In the genomic region with DNA sequence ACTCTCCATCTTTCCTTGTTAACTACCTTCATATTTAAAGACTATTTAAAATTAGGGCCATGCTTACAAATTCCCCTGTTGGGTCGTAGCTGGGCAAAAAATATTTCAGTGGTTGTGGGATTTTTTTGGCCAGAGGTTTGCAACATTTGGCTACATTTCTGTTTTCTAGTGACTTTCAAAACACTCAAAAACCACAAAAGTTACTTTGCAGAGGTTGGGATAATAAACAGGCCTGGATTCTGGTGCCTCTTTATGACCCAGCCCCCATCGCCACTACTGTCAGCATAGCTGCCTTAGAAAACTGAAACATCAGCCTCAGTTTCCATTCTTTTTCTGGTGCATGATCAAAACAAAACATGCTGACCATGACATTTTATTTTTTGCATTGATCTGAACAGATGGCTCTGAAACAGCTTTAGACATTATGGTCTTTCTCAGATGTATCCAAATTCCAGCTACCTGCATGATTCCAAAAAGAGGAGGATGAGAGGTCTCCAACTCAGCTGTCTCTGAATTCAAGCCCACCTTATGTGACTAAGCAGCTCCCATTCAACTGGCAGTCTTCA, we compare ENCODE assay signal across 1 cellular context.
A peak's percentile ranks its signal among the peaks of the same experiment; 100 is the strongest.
TF ChIP-seq lines count a peak whose summit lies in the region.

No MANE protein-coding gene starts in this region.

TF ChIP-seq in HepG2, 621 proteins besides CTCF, POLR2A, EP300 and RAD21:
- TF ChIP-seq MAFF (IDR thresholded peaks at IDR 0.05; ENCODE audit: low read depth, low read length): peak; percentile 76
- no peak for TF ChIP-seq NFIC (IDR thresholded peaks at IDR 0.05; ENCODE audit: low read length)
- TF ChIP-seq ZNF605 (CRISPR knock-in tag; IDR thresholded peaks at IDR 0.05): no peak
- peak; percentile 80 to 88 for TF ChIP-seq MAFK (conservative IDR thresholded peaks at IDR 0.05 in 1 of 2, IDR thresholded peaks at IDR 0.05 in 1 of 2; ENCODE audit: low read length in 2 of 2)
- TF ChIP-seq, protein P1, sequence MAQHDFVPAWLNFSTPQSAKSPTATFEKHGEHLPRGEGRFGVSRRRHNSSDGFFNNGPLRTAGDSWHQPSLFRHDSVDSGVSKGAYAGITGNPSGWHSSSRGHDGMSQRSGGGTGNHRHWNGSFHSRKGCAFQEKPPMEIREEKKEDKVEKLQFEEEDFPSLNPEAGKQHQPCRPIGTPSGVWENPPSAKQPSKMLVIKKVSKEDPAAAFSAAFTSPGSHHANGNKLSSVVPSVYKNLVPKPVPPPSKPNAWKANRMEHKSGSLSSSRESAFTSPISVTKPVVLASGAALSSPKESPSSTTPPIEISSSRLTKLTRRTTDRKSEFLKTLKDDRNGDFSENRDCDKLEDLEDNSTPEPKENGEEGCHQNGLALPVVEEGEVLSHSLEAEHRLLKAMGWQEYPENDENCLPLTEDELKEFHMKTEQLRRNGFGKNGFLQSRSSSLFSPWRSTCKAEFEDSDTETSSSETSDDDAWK (CRISPR knock-in tag; IDR thresholded peaks at IDR 0.05): no peak
- TF ChIP-seq PHF5A (CRISPR knock-in tag; IDR thresholded peaks at IDR 0.05; ENCODE audit: low read depth, unreplicated experiment): no peak
- no peak for TF ChIP-seq XRCC5 (optimal IDR thresholded peaks at IDR 0.05; ENCODE audit: low read length)
- TF ChIP-seq NR2F6 (IDR thresholded peaks at IDR 0.05): no peak
- TF ChIP-seq NR2F6 (CRISPR knock-in tag; IDR thresholded peaks at IDR 0.05): no peak
- no peak for TF ChIP-seq GFI1 (CRISPR knock-in tag; IDR thresholded peaks at IDR 0.05; ENCODE audit: borderline replicate concordance)
- TF ChIP-seq ZNF337 (CRISPR knock-in tag; IDR thresholded peaks at IDR 0.05; ENCODE audit: borderline replicate concordance, low read depth): no peak
- TF ChIP-seq ZNF234 (CRISPR knock-in tag; conservative IDR thresholded peaks at IDR 0.05): no peak
- TF ChIP-seq, protein P2, sequence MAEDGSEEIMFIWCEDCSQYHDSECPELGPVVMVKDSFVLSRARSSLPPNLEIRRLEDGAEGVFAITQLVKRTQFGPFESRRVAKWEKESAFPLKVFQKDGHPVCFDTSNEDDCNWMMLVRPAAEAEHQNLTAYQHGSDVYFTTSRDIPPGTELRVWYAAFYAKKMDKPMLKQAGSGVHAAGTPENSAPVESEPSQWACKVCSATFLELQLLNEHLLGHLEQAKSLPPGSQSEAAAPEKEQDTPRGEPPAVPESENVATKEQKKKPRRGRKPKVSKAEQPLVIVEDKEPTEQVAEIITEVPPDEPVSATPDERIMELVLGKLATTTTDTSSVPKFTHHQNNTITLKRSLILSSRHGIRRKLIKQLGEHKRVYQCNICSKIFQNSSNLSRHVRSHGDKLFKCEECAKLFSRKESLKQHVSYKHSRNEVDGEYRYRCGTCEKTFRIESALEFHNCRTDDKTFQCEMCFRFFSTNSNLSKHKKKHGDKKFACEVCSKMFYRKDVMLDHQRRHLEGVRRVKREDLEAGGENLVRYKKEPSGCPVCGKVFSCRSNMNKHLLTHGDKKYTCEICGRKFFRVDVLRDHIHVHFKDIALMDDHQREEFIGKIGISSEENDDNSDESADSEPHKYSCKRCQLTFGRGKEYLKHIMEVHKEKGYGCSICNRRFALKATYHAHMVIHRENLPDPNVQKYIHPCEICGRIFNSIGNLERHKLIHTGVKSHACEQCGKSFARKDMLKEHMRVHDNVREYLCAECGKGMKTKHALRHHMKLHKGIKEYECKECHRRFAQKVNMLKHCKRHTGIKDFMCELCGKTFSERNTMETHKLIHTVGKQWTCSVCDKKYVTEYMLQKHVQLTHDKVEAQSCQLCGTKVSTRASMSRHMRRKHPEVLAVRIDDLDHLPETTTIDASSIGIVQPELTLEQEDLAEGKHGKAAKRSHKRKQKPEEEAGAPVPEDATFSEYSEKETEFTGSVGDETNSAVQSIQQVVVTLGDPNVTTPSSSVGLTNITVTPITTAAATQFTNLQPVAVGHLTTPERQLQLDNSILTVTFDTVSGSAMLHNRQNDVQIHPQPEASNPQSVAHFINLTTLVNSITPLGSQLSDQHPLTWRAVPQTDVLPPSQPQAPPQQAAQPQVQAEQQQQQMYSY (CRISPR knock-in tag; IDR thresholded peaks at IDR 0.05): no peak
- TF ChIP-seq ARNTL (CRISPR knock-in tag; IDR thresholded peaks at IDR 0.05): no peak
- no peak for TF ChIP-seq DNMT3B (CRISPR knock-in tag; conservative IDR thresholded peaks at IDR 0.05)
- TF ChIP-seq, protein P3, sequence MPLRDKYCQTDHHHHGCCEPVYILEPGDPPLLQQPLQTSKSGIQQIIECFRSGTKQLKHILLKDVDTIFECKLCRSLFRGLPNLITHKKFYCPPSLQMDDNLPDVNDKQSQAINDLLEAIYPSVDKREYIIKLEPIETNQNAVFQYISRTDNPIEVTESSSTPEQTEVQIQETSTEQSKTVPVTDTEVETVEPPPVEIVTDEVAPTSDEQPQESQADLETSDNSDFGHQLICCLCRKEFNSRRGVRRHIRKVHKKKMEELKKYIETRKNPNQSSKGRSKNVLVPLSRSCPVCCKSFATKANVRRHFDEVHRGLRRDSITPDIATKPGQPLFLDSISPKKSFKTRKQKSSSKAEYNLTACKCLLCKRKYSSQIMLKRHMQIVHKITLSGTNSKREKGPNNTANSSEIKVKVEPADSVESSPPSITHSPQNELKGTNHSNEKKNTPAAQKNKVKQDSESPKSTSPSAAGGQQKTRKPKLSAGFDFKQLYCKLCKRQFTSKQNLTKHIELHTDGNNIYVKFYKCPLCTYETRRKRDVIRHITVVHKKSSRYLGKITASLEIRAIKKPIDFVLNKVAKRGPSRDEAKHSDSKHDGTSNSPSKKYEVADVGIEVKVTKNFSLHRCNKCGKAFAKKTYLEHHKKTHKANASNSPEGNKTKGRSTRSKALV (CRISPR knock-in tag; IDR thresholded peaks at IDR 0.05): no peak
- no peak for TF ChIP-seq RBM22 (optimal IDR thresholded peaks at IDR 0.05; ENCODE audit: low read length)
